19 cellular contexts compared by ENCODE assay signal in genomic region chrX:38896724-38897298, GRCh38.
A peak's percentile ranks its signal among the peaks of the same experiment; 100 is the strongest.
DNase-seq lines count a peak whose midpoint lies in the region; ATAC-seq and TF ChIP-seq lines count a peak whose summit lies in the region.
"Had no signal": no experiment of that assay in that cellular context is flagged by ENCODE, and none has a peak within 500 bp of the region (broad histone marks: within the 10 kb centered on the region; RNA-seq: fewer than 3 reads in every experiment).

No MANE protein-coding gene starts in this region.

- H3K9me3 ChIP-seq in colonic mucosa = no peaks in the 10 kb centered on the region
- H3K9me3 ChIP-seq: gastroesophageal sphincter, Peyer's patch had no signal

- no peak for TF ChIP-seq CTCF in colonic mucosa (IDR thresholded peaks at IDR 0.05)

- H3K9me3 Mint-ChIP-seq in activated T-cell treated with anti-CD3 and anti-CD28 coated beads, Interleukin-2, amount 50 U/mL, for 72 hours = no peaks in the 10 kb centered on the region
- no peaks in the 10 kb centered on the region for H3K9me3 Mint-ChIP-seq in activated T-cell treated with anti-CD3 and anti-CD28 coated beads, Interleukin-2, amount 50 U/mL, for 4 hours
- no peaks in the 10 kb centered on the region for H3K9me3 Mint-ChIP-seq in stimulated activated effector memory CD8-positive, alpha-beta T cell treated with anti-CD3 and anti-CD28 coated beads, Interleukin-12 subunit alpha, Interleukin-12 subunit beta, amount 100 ng/mL, for 72 hours
- H3K9me3 Mint-ChIP-seq: activated naive CD8-positive, alpha-beta T cell treated with anti-CD3 and anti-CD28 coated beads, Interleukin-2, amount 50 U/mL, for 24 hours had no signal

- H3K4me1 ChIP-seq in colonic mucosa = no peaks in the 10 kb centered on the region
- H3K4me1 ChIP-seq: gastroesophageal sphincter, Peyer's patch had no signal

- no peak overlapping the region for H3K4me3 ChIP-seq in colonic mucosa
- H3K4me3 ChIP-seq: gastroesophageal sphincter, Peyer's patch, skin epidermis had no signal

- no peaks in the 10 kb centered on the region for H3K36me3 ChIP-seq in colonic mucosa
- H3K36me3 ChIP-seq: gastroesophageal sphincter, Peyer's patch had no signal

- intact Hi-C loops in colonic mucosa (cut with DNase I) = no loop called here

- no peak overlapping the region for H3K9ac ChIP-seq in colonic mucosa (ENCODE audit: low read depth in 2 of 2, low read length in 2 of 2)

- H3K4me1 Mint-ChIP-seq in activated T-cell treated with anti-CD3 and anti-CD28 coated beads, Interleukin-2, amount 50 U/mL, for 72 hours (ENCODE audit: low read depth) = peaks cover 5% of the 10 kb centered on the region
- peaks cover 3% of the 10 kb centered on the region for H3K4me1 Mint-ChIP-seq in activated T-cell treated with anti-CD3 and anti-CD28 coated beads, Interleukin-2, amount 50 U/mL, for 4 hours (ENCODE audit: low read depth)
- no peaks in the 10 kb centered on the region for H3K4me1 Mint-ChIP-seq in stimulated activated effector memory CD8-positive, alpha-beta T cell treated with anti-CD3 and anti-CD28 coated beads, Interleukin-12 subunit alpha, Interleukin-12 subunit beta, amount 100 ng/mL, for 72 hours

- DNase-seq in activated T-cell treated with anti-CD3 and anti-CD28 coated beads, Interleukin-2, amount 50 U/mL, for 72 hours = peak in 1 of 2 donors; percentile 4
- no peak for DNase-seq in activated T-cell treated with anti-CD3 and anti-CD28 coated beads, Interleukin-2, amount 50 U/mL, for 4 hours
- DNase-seq in stimulated activated effector memory CD8-positive, alpha-beta T cell treated with anti-CD3 and anti-CD28 coated beads, Interleukin-12 subunit alpha, Interleukin-12 subunit beta, amount 100 ng/mL, for 72 hours (ENCODE audit: low spot score in 2 of 2) = no peak
- DNase-seq in EL (no peak), colonic mucosa (no peak)
- DNase-seq: 8988T; activated naive CD8-positive, alpha-beta T cell treated with anti-CD3 and anti-CD28 coated beads, Interleukin-2, amount 50 U/mL, for 24 hours; HCEC 1CT; islet precursor cell; Kasumi-1; NCI-H1694; NCI-H524; occipital lobe; Peyer's patch had no signal

- peak; percentile 62 to 66 for ATAC-seq in activated T-cell treated with anti-CD3 and anti-CD28 coated beads, Interleukin-2, amount 50 U/mL, for 72 hours (replicated peaks in 1 of 2)
- no peak for ATAC-seq in activated T-cell treated with anti-CD3 and anti-CD28 coated beads, Interleukin-2, amount 50 U/mL, for 4 hours
- ATAC-seq in GM21737 (IDR thresholded peaks at IDR 0.05; ENCODE audit: unreplicated experiment) = peak; percentile 71
- ATAC-seq in HG03354 (IDR thresholded peaks at IDR 0.05; ENCODE audit: poor library complexity, severe bottlenecking, unreplicated experiment) = peak; percentile 83
- peak; percentile 69 for ATAC-seq in stimulated activated effector memory CD8-positive, alpha-beta T cell treated with anti-CD3 and anti-CD28 coated beads, Interleukin-12 subunit alpha, Interleukin-12 subunit beta, amount 100 ng/mL, for 72 hours
- no peak for ATAC-seq in GM18502 (IDR thresholded peaks at IDR 0.05; ENCODE audit: poor library complexity, unreplicated experiment)
- ATAC-seq: activated naive CD8-positive, alpha-beta T cell treated with anti-CD3 and anti-CD28 coated beads, Interleukin-2, amount 50 U/mL, for 24 hours; gastroesophageal sphincter had no signal

- peaks cover 13% of the 10 kb centered on the region for H3K27me3 Mint-ChIP-seq in activated T-cell treated with anti-CD3 and anti-CD28 coated beads, Interleukin-2, amount 50 U/mL, for 72 hours (ENCODE audit: low read depth)
- no peaks in the 10 kb centered on the region for H3K27me3 Mint-ChIP-seq in activated T-cell treated with anti-CD3 and anti-CD28 coated beads, Interleukin-2, amount 50 U/mL, for 4 hours (ENCODE audit: low read depth)

- H3K27me3 ChIP-seq in colonic mucosa = no peaks in the 10 kb centered on the region
- H3K27me3 ChIP-seq: gastroesophageal sphincter, Peyer's patch had no signal

- no peak overlapping the region for H3K27ac Mint-ChIP-seq in activated T-cell treated with anti-CD3 and anti-CD28 coated beads, Interleukin-2, amount 50 U/mL, for 72 hours
- H3K27ac Mint-ChIP-seq in stimulated activated effector memory CD8-positive, alpha-beta T cell treated with anti-CD3 and anti-CD28 coated beads, Interleukin-12 subunit alpha, Interleukin-12 subunit beta, amount 100 ng/mL, for 72 hours = no peak overlapping the region
- H3K27ac Mint-ChIP-seq: activated naive CD8-positive, alpha-beta T cell treated with anti-CD3 and anti-CD28 coated beads, Interleukin-2, amount 50 U/mL, for 24 hours had no signal

- no peak overlapping the region for H3K4me3 Mint-ChIP-seq in activated T-cell treated with anti-CD3 and anti-CD28 coated beads, Interleukin-2, amount 50 U/mL, for 72 hours
- H3K4me3 Mint-ChIP-seq in activated T-cell treated with anti-CD3 and anti-CD28 coated beads, Interleukin-2, amount 50 U/mL, for 4 hours = no peak overlapping the region
- H3K4me3 Mint-ChIP-seq in stimulated activated effector memory CD8-positive, alpha-beta T cell treated with anti-CD3 and anti-CD28 coated beads, Interleukin-12 subunit alpha, Interleukin-12 subunit beta, amount 100 ng/mL, for 72 hours = no peak overlapping the region
- H3K4me3 Mint-ChIP-seq: activated naive CD8-positive, alpha-beta T cell treated with anti-CD3 and anti-CD28 coated beads, Interleukin-2, amount 50 U/mL, for 24 hours had no signal

- H3K36me3 Mint-ChIP-seq in activated T-cell treated with anti-CD3 and anti-CD28 coated beads, Interleukin-2, amount 50 U/mL, for 72 hours (ENCODE audit: insufficient read depth in 2 of 2) = no peaks in the 10 kb centered on the region
- no peaks in the 10 kb centered on the region for H3K36me3 Mint-ChIP-seq in activated T-cell treated with anti-CD3 and anti-CD28 coated beads, Interleukin-2, amount 50 U/mL, for 4 hours (ENCODE audit: insufficient read depth)
- H3K36me3 Mint-ChIP-seq in stimulated activated effector memory CD8-positive, alpha-beta T cell treated with anti-CD3 and anti-CD28 coated beads, Interleukin-12 subunit alpha, Interleukin-12 subunit beta, amount 100 ng/mL, for 72 hours = no peaks in the 10 kb centered on the region

- no peak overlapping the region for H3K27ac ChIP-seq in colonic mucosa
- H3K27ac ChIP-seq: gastroesophageal sphincter, Peyer's patch, skin epidermis had no signal

Comparison
In these comparisons a context has a peak if more than half of its experiments do, and no peak if none do; other contexts are left out.
1. ATAC-seq: peak in activated T-cell treated with anti-CD3 and anti-CD28 coated beads, Interleukin-2, amount 50 U/mL, for 72 hours (2 of 2), GM21737 (single experiment), HG03354 (single experiment) and stimulated activated effector memory CD8-positive, alpha-beta T cell treated with anti-CD3 and anti-CD28 coated beads, Interleukin-12 subunit alpha, Interleukin-12 subunit beta, amount 100 ng/mL, for 72 hours (single experiment); none in activated T-cell treated with anti-CD3 and anti-CD28 coated beads, Interleukin-2, amount 50 U/mL, for 4 hours (0 of 2) and GM18502 (single experiment).